ENCODE assay signal across 39 cellular contexts in genomic region chr5:108507631-108508030, GRCh38.
"Had no signal": no experiment of that assay in that cellular context is flagged by ENCODE, and none has a peak within 500 bp of the region (broad histone marks: within the 10 kb centered on the region; RNA-seq: fewer than 3 reads in every experiment).

No MANE protein-coding gene starts in this region.

- H3K9me3 ChIP-seq: adrenal gland, ascending aorta, body of pancreas, breast epithelium had no signal

- H3K4me3 Mint-ChIP-seq: activated naive CD4-positive, alpha-beta T cell treated with anti-CD3 and anti-CD28 coated beads for 36 hours; activated naive CD4-positive, alpha-beta T cell treated with anti-CD3 and anti-CD28 coated beads, Interleukin-2, amount 10 ng/mL, durations not matched to agents 7 days and 5 days; activated naive CD4-positive, alpha-beta T cell treated with anti-CD3 and anti-CD28 coated beads, Interleukin-2, amount 50 U/mL, for 24 hours; activated naive CD8-positive, alpha-beta T cell; activated naive CD8-positive, alpha-beta T cell treated with anti-CD3 and anti-CD28 coated beads for 36 hours; activated naive CD8-positive, alpha-beta T cell treated with anti-CD3 and anti-CD28 coated beads, Interleukin-2, amount 10 ng/mL, durations not matched to agents 7 days and 5 days; activated naive CD8-positive, alpha-beta T cell treated with anti-CD3 and anti-CD28 coated beads, Interleukin-2, amount 50 U/mL, for 24 hours; activated T-cell treated with anti-CD3 and anti-CD28 coated beads, Interleukin-2, amount 50 U/mL, for 24 hours; activated T-cell treated with anti-CD3 and anti-CD28 coated beads, Interleukin-2, amount 50 U/mL, for 4 hours; activated T-cell treated with anti-CD3 and anti-CD28 coated beads, Interleukin-2, amount 50 U/mL, for 72 hours; activated T-helper 1 cell treated with anti-CD3 and anti-CD28 coated beads, Interleukin-12 subunit alpha, Interleukin-12 subunit beta, Interleukin-2, Interleukin-4 antibody, amounts not matched to agents 30 ng/mL and 10 ng/mL and 1 ng/mL, durations not matched to agents 14 hours and 24 hours and 36 hours; activated T-helper 17 cell treated with anti-CD3 and anti-CD28 coated beads, Interleukin-2, amount 50 U/mL, for 72 hours; brain; central memory CD8-positive, alpha-beta T cell had no signal

- ATAC-seq: activated naive CD4-positive, alpha-beta T cell treated with anti-CD3 and anti-CD28 coated beads, Interleukin-2, amount 50 U/mL, for 72 hours; activated naive CD8-positive, alpha-beta T cell treated with anti-CD3 and anti-CD28 coated beads, Interleukin-2, amount 50 U/mL, for 24 hours; activated T-cell treated with anti-CD3 and anti-CD28 coated beads, Interleukin-2, amount 50 U/mL, for 4 hours; activated T-cell treated with anti-CD3 and anti-CD28 coated beads, Interleukin-2, amount 50 U/mL, for 72 hours; activated T-helper 17 cell treated with anti-CD3 and anti-CD28 coated beads, Interleukin-2, amount 50 U/mL, for 72 hours; body of pancreas had no signal

- H3K27ac ChIP-seq: adrenal gland, ascending aorta, body of pancreas, brain microvascular endothelial cell, breast epithelium, cardiac muscle cell had no signal

- H3K4me1 ChIP-seq: adrenal gland, ascending aorta, body of pancreas, breast epithelium had no signal

- H3K27ac Mint-ChIP-seq: activated naive CD4-positive, alpha-beta T cell treated with anti-CD3 and anti-CD28 coated beads for 36 hours; activated naive CD4-positive, alpha-beta T cell treated with anti-CD3 and anti-CD28 coated beads, Interleukin-2, amount 10 ng/mL, durations not matched to agents 7 days and 5 days; activated naive CD4-positive, alpha-beta T cell treated with anti-CD3 and anti-CD28 coated beads, Interleukin-2, amount 50 U/mL, for 24 hours; activated naive CD4-positive, alpha-beta T cell treated with anti-CD3 and anti-CD28 coated beads, Interleukin-2, amount 50 U/mL, for 72 hours; activated naive CD8-positive, alpha-beta T cell; activated naive CD8-positive, alpha-beta T cell treated with anti-CD3 and anti-CD28 coated beads for 36 hours; activated naive CD8-positive, alpha-beta T cell treated with anti-CD3 and anti-CD28 coated beads, Interleukin-2, amount 10 ng/mL, durations not matched to agents 7 days and 5 days; activated naive CD8-positive, alpha-beta T cell treated with anti-CD3 and anti-CD28 coated beads, Interleukin-2, amount 50 U/mL, for 24 hours; activated T-cell treated with anti-CD3 and anti-CD28 coated beads, Interleukin-2, amount 50 U/mL, for 24 hours; activated T-cell treated with anti-CD3 and anti-CD28 coated beads, Interleukin-2, amount 50 U/mL, for 72 hours; activated T-helper 1 cell treated with anti-CD3 and anti-CD28 coated beads, Interleukin-12 subunit alpha, Interleukin-12 subunit beta, Interleukin-2, Interleukin-4 antibody, amounts not matched to agents 30 ng/mL and 10 ng/mL and 1 ng/mL, durations not matched to agents 14 hours and 24 hours and 36 hours; activated T-helper 17 cell treated with anti-CD3 and anti-CD28 coated beads, Interleukin-2, amount 50 U/mL, for 72 hours; activated T-helper 2 cell treated with anti-CD3 and anti-CD28 coated beads, Interferon-gamma antibody, Interleukin-2, Interleukin-4, amounts not matched to agents 10 μg/mL and 5 μg/mL and 100 μg/mL, durations not matched to agents 14 hours and 24 hours and 36 hours; brain had no signal

- H3K4me3 ChIP-seq: adrenal gland, ascending aorta, body of pancreas, breast epithelium, cardiac muscle cell had no signal

- H3K4me1 Mint-ChIP-seq: activated naive CD4-positive, alpha-beta T cell treated with anti-CD3 and anti-CD28 coated beads, Interleukin-2, amount 10 ng/mL, durations not matched to agents 7 days and 5 days; activated naive CD4-positive, alpha-beta T cell treated with anti-CD3 and anti-CD28 coated beads, Interleukin-2, amount 50 U/mL, for 24 hours; activated naive CD8-positive, alpha-beta T cell treated with anti-CD3 and anti-CD28 coated beads for 36 hours; activated naive CD8-positive, alpha-beta T cell treated with anti-CD3 and anti-CD28 coated beads, Interleukin-2, amount 10 ng/mL, durations not matched to agents 7 days and 5 days; activated naive CD8-positive, alpha-beta T cell treated with anti-CD3 and anti-CD28 coated beads, Interleukin-2, amount 50 U/mL, for 24 hours; activated T-helper 17 cell treated with anti-CD3 and anti-CD28 coated beads, Interleukin-2, amount 50 U/mL, for 72 hours; brain; central memory CD8-positive, alpha-beta T cell had no signal

- H3K36me3 ChIP-seq: adrenal gland, ascending aorta, brain microvascular endothelial cell, breast epithelium, cardiac muscle cell had no signal

- H3K27me3 ChIP-seq: adrenal gland, ascending aorta, body of pancreas, brain microvascular endothelial cell, breast epithelium, cardiac muscle cell had no signal

- H3K9me3 Mint-ChIP-seq: activated naive CD4-positive, alpha-beta T cell treated with anti-CD3 and anti-CD28 coated beads for 36 hours; activated naive CD4-positive, alpha-beta T cell treated with anti-CD3 and anti-CD28 coated beads, Interleukin-2, amount 10 ng/mL, durations not matched to agents 7 days and 5 days; activated naive CD4-positive, alpha-beta T cell treated with anti-CD3 and anti-CD28 coated beads, Interleukin-2, amount 50 U/mL, for 24 hours; activated naive CD4-positive, alpha-beta T cell treated with anti-CD3 and anti-CD28 coated beads, Interleukin-2, amount 50 U/mL, for 72 hours; activated naive CD8-positive, alpha-beta T cell treated with anti-CD3 and anti-CD28 coated beads, Interleukin-2, amount 50 U/mL, for 24 hours; activated T-cell treated with anti-CD3 and anti-CD28 coated beads, Interleukin-2, amount 50 U/mL, for 24 hours; activated T-cell treated with anti-CD3 and anti-CD28 coated beads, Interleukin-2, amount 50 U/mL, for 4 hours; activated T-cell treated with anti-CD3 and anti-CD28 coated beads, Interleukin-2, amount 50 U/mL, for 72 hours; activated T-helper 1 cell treated with anti-CD3 and anti-CD28 coated beads, Interleukin-12 subunit alpha, Interleukin-12 subunit beta, Interleukin-2, Interleukin-4 antibody, amounts not matched to agents 30 ng/mL and 10 ng/mL and 1 ng/mL, durations not matched to agents 14 hours and 24 hours and 36 hours; activated T-helper 17 cell treated with anti-CD3 and anti-CD28 coated beads, Interleukin-2, amount 50 U/mL, for 72 hours; activated T-helper 2 cell treated with anti-CD3 and anti-CD28 coated beads, Interferon-gamma antibody, Interleukin-2, Interleukin-4, amounts not matched to agents 10 μg/mL and 5 μg/mL and 100 μg/mL, durations not matched to agents 14 hours and 24 hours and 36 hours; central memory CD8-positive, alpha-beta T cell had no signal

- DNase-seq: activated effector memory CD4-positive, alpha-beta T cell treated with anti-CD3 and anti-CD28 coated beads, Interleukin-2, amount 50 U/mL, for 16 hours; activated effector memory CD4-positive, alpha-beta T cell treated with Interleukin-2 at 50 U/mL for 16 hours; activated gamma-delta T cell; activated gamma-delta T cell treated with Interleukin-2 at 50 U/mL for 16 hours; activated naive CD4-positive, alpha-beta T cell; activated naive CD4-positive, alpha-beta T cell treated with anti-CD3 and anti-CD28 coated beads for 36 hours; activated naive CD4-positive, alpha-beta T cell treated with anti-CD3 and anti-CD28 coated beads, Interleukin-2, amount 10 ng/mL, durations not matched to agents 7 days and 5 days; activated naive CD4-positive, alpha-beta T cell treated with anti-CD3 and anti-CD28 coated beads, Interleukin-2, amount 50 U/mL, for 16 hours; activated naive CD4-positive, alpha-beta T cell treated with Interleukin-2 at 50 U/mL for 16 hours; activated naive CD8-positive, alpha-beta T cell treated with anti-CD3 and anti-CD28 coated beads for 36 hours; activated naive CD8-positive, alpha-beta T cell treated with anti-CD3 and anti-CD28 coated beads, Interleukin-2, amount 10 ng/mL, durations not matched to agents 7 days and 5 days; activated naive CD8-positive, alpha-beta T cell treated with anti-CD3 and anti-CD28 coated beads, Interleukin-2, amount 50 U/mL, for 24 hours; activated T-cell treated with anti-CD3 and anti-CD28 coated beads, Interleukin-2, amount 50 U/mL, for 1 hour; activated T-cell treated with anti-CD3 and anti-CD28 coated beads, Interleukin-2, amount 50 U/mL, for 24 hours; activated T-cell treated with anti-CD3 and anti-CD28 coated beads, Interleukin-2, amount 50 U/mL, for 4 hours; activated T-cell treated with anti-CD3 and anti-CD28 coated beads, Interleukin-2, amount 50 U/mL, for 48 hours; activated T-cell treated with anti-CD3 and anti-CD28 coated beads, Interleukin-2, amount 50 U/mL, for 72 hours; adrenal gland; amniotic stem cell; amygdala; anterior cingulate cortex; aorta; body of pancreas; brain microvascular endothelial cell; central memory CD4-positive, alpha-beta T cell; cerebellar nuclear complex had no signal

- H3K36me3 Mint-ChIP-seq: activated naive CD4-positive, alpha-beta T cell treated with anti-CD3 and anti-CD28 coated beads, Interleukin-2, amount 10 ng/mL, durations not matched to agents 7 days and 5 days; activated naive CD4-positive, alpha-beta T cell treated with anti-CD3 and anti-CD28 coated beads, Interleukin-2, amount 50 U/mL, for 24 hours; activated naive CD8-positive, alpha-beta T cell; activated naive CD8-positive, alpha-beta T cell treated with anti-CD3 and anti-CD28 coated beads for 36 hours; activated naive CD8-positive, alpha-beta T cell treated with anti-CD3 and anti-CD28 coated beads, Interleukin-2, amount 10 ng/mL, durations not matched to agents 7 days and 5 days; brain had no signal

- H3K27me3 Mint-ChIP-seq: brain had no signal

- FAIRE-seq: astrocyte, bronchial epithelial cell had no signal
